1 cellular context compared by ENCODE assay signal in genomic region chr10:108913300-108913699, GRCh38.
TF ChIP-seq lines count a peak whose summit lies in the region.

No MANE protein-coding gene starts in this region.

TF ChIP-seq in GM23338, 12 proteins besides CTCF, POLR2A, EP300 and RAD21 (continued from another document):
- TF ChIP-seq REST (IDR thresholded peaks at IDR 0.05; ENCODE audit: unreplicated experiment) (no peak), NANOG (IDR thresholded peaks at IDR 0.05; ENCODE audit: borderline replicate concordance) (no peak), POLR2AphosphoS5 (IDR thresholded peaks at IDR 0.05; ENCODE audit: low read depth) (no peak), ETS1 (IDR thresholded peaks at IDR 0.05) (no peak), ZNF331 (CRISPR knock-in tag; IDR thresholded peaks at IDR 0.05; ENCODE audit: low read depth) (no peak)
TF ChIP-seq in GM23338: peak in this region for 0.
